ENCODE assay signal across 23 cellular contexts in the genomic region with DNA sequence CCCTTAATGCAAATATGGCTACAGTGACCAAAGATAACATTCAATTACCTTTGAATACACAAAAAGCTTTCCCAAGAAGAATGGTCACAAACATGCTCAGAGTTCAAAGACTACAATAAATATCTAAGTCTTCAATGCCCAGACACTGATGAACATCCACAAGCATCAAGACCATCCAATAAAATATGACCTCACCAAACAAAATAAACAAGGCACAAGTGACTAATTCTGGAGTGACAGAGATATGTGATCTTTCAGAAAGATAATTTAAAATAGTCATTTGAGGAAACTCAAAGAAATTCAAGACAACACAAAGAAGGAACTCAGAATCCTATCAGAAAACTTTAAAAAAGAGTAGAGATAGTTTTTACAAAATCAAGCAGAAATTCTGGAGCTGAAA. TPM values are rescaled to one million over a fixed set of nuclear protein-coding genes. Genes with fewer than 3 reads are reported as not detected.
A peak's percentile ranks its signal among the peaks of the same experiment; 100 is the strongest.
DNase-seq lines count a peak whose midpoint lies in the region; ATAC-seq and TF ChIP-seq lines count a peak whose summit lies in the region.
"Had no signal": no experiment of that assay in that cellular context is flagged by ENCODE, and none has a peak within 500 bp of the region (broad histone marks: within the 10 kb centered on the region; RNA-seq: fewer than 3 reads in every experiment).

No MANE protein-coding gene starts in this region.

- H3K9me3 ChIP-seq in PC-9 (ENCODE audit: insufficient read depth, low read depth) = no peaks in the 10 kb centered on the region; the same call in none of the 2 replicates
- H3K9me3 ChIP-seq: BE2C had no signal

- POLR2A ChIA-PET in PC-9 (lab: Charles Lee; ENCODE audit: unreplicated experiment) = no interaction called here

- no peaks in the 10 kb centered on the region for H3K36me3 ChIP-seq in PC-9 (ENCODE audit: low read depth)
- H3K36me3 ChIP-seq: BE2C, BLaER1 had no signal

- peak overlapping the region; percentile 85 for H3K27ac ChIP-seq in PC-9
- H3K27ac ChIP-seq: BLaER1 had no signal

- CTCF ChIA-PET in PC-9 (lab: Charles Lee) = no interaction called here

- no peaks in the 10 kb centered on the region for H3K36me3 Mint-ChIP-seq in T-helper 2 cell treated with Interferon-gamma antibody and Interleukin-4, amounts not matched to agents 5 μg/mL and 100 μg/mL, for 36 hours (ENCODE audit: low read depth)
- H3K36me3 Mint-ChIP-seq: CD14-positive monocyte; CD4-positive, alpha-beta memory T cell had no signal

- no peak overlapping the region for H2AFZ ChIP-seq in PC-9

- H3K27me3 Mint-ChIP-seq in T-helper 2 cell treated with Interferon-gamma antibody and Interleukin-4, amounts not matched to agents 5 μg/mL and 100 μg/mL, for 36 hours (ENCODE audit: low read depth) = peaks cover 4% of the 10 kb centered on the region

- no peak overlapping the region for H3K4me3 Mint-ChIP-seq in T-helper 2 cell treated with Interferon-gamma antibody and Interleukin-4, amounts not matched to agents 5 μg/mL and 100 μg/mL, for 36 hours
- H3K4me3 Mint-ChIP-seq: CD14-positive monocyte; CD4-positive, alpha-beta memory T cell; CD4-positive, CD25-positive, alpha-beta regulatory T cell; CD8-positive, alpha-beta memory T cell had no signal

- H3K4me2 ChIP-seq in PC-9 = peak overlapping the region; percentile 60
- H3K4me2 ChIP-seq: BLaER1 had no signal

- no peaks in the 10 kb centered on the region for H3K27me3 ChIP-seq in PC-9 (ENCODE audit: insufficient read depth, low read depth)
- H3K27me3 ChIP-seq: BLaER1 had no signal

- H3K4me3 ChIP-seq in PC-9 = no peak overlapping the region
- H3K4me3 ChIP-seq: BLaER1, GM12878 had no signal

- no peaks in the 10 kb centered on the region for H3K9me3 Mint-ChIP-seq in T-helper 2 cell treated with Interferon-gamma antibody and Interleukin-4, amounts not matched to agents 5 μg/mL and 100 μg/mL, for 36 hours

- DNase-seq in Caki2 (ENCODE audit: low read depth) (peak; percentile 18), EH (ENCODE audit: low read depth) (peak; percentile 8), PC-9 (peak in 1 of 2 experiments; percentile 82), middle frontal gyrus (ENCODE audit: extremely low spot score, low spot score) (no peak)
- no peak for DNase-seq in T-helper 2 cell treated with Interferon-gamma antibody and Interleukin-4, amounts not matched to agents 5 μg/mL and 100 μg/mL, for 36 hours (ENCODE audit: low spot score)
- DNase-seq: 8988T; ACHN; BE2C; C1 segment of cervical spinal cord; Calu3; CD4-positive, alpha-beta memory T cell; CD4-positive, CD25-positive, alpha-beta regulatory T cell; CD8-positive, alpha-beta memory T cell; COR-L47; DMS79 treated with DMSO at 0.1 percent for 48 hours; EL; GDM1 had no signal

- H4K20me1 ChIP-seq in PC-9 (ENCODE audit: insufficient read depth) = no peaks in the 10 kb centered on the region
- H4K20me1 ChIP-seq: BLaER1 had no signal

- TF ChIP-seq CTCF in PC-9 (conservative IDR thresholded peaks at IDR 0.05) = no peak

- no peak for ATAC-seq in GM18909 (IDR thresholded peaks at IDR 0.05; ENCODE audit: poor library complexity, unreplicated experiment)
- ATAC-seq: GM12878 had no signal

- H3K79me2 ChIP-seq in PC-9 (ENCODE audit: low read depth) = no peaks in the 10 kb centered on the region

- H3K27ac Mint-ChIP-seq in T-helper 2 cell treated with Interferon-gamma antibody and Interleukin-4, amounts not matched to agents 5 μg/mL and 100 μg/mL, for 36 hours = no peak overlapping the region
- H3K27ac Mint-ChIP-seq: CD4-positive, alpha-beta memory T cell; CD4-positive, CD25-positive, alpha-beta regulatory T cell; CD8-positive, alpha-beta memory T cell had no signal

- H3K9me2 ChIP-seq in PC-9 (ENCODE audit: insufficient read depth) = no peaks in the 10 kb centered on the region

- H3K4me1 ChIP-seq in PC-9 (replicated peaks; ENCODE audit: insufficient read depth) = peaks cover 29% of the 10 kb centered on the region
- H3K4me1 ChIP-seq: BE2C, BLaER1 had no signal

- in situ Hi-C loops in Caki2 (cut with HindIII; ENCODE audit: low pct_unique_long_range_greater_than_20kb, low sequenced_read_pairs) = no loop called here

- no peaks in the 10 kb centered on the region for H3K4me1 Mint-ChIP-seq in T-helper 2 cell treated with Interferon-gamma antibody and Interleukin-4, amounts not matched to agents 5 μg/mL and 100 μg/mL, for 36 hours (ENCODE audit: low read depth)
- H3K4me1 Mint-ChIP-seq: CD14-positive monocyte; CD4-positive, alpha-beta memory T cell; CD4-positive, CD25-positive, alpha-beta regulatory T cell; CD8-positive, alpha-beta memory T cell had no signal

- BruUV-seq in PC-9 (replicated peaks; lab: Mats Ljungman, UMichigan) = no TSS peak

- H3F3A ChIP-seq in PC-9 (ENCODE audit: insufficient read depth, low read depth) = peaks cover 21% of the 10 kb centered on the region

- intact Hi-C loops in PC-9 (cut with micrococcal nuclease; ENCODE audit: unreplicated experiment) = no loop called here

RNA-seq across cellular contexts. Expression of gene CAPN13, which starts 40.6 kb away (rescaled TPM):
- total RNA-seq in Caki2 (2014; rRNA removed; shearing (Covaris generic); ENCODE audit: low replicate concordance) = not detected in 2 replicates
- total RNA-seq in PC-9 (2021) = 1.1 and 1.5 TPM in 2 replicates
- total RNA-seq: A673; CD4-positive, alpha-beta memory T cell; CD4-positive, CD25-positive, alpha-beta regulatory T cell; CD8-positive, alpha-beta memory T cell; G401 had no signal

Comparison
In these comparisons a context has a peak if more than half of its experiments do, and no peak if none do; other contexts are left out.
1. DNase-seq: peak in Caki2 (single experiment) and EH (single experiment); none in T-helper 2 cell treated with Interferon-gamma antibody and Interleukin-4, amounts not matched to agents 5 μg/mL and 100 μg/mL, for 36 hours (single experiment) and middle frontal gyrus (single experiment).